ENCODE assay signal across 17 cellular contexts in genomic region chr7:87202208-87202607, GRCh38. TPM values are rescaled to one million over a fixed set of nuclear protein-coding genes. Genes with fewer than 3 reads are reported as not detected.
DNase-seq lines count a peak whose midpoint lies in the region; ATAC-seq, FAIRE-seq and TF ChIP-seq lines count a peak whose summit lies in the region.
"Had no signal": no experiment of that assay in that cellular context is flagged by ENCODE, and none has a peak within 500 bp of the region (broad histone marks: within the 10 kb centered on the region; RNA-seq: fewer than 3 reads in every experiment).

No MANE protein-coding gene starts in this region.

- peaks cover 8% of the 10 kb centered on the region for H3K36me3 ChIP-seq in CD4-positive, alpha-beta memory T cell (ENCODE audit: insufficient read depth, low read length)
- peaks cover 10 to 56% of the 10 kb centered on the region in 2 experiments for H3K36me3 ChIP-seq in mesenchymal stem cell (ENCODE audit: control insufficient read depth in 1 of 2, insufficient read depth in 2 of 2, low read depth in 1 of 2, low read length in 2 of 2)

- no peak overlapping the region for H2BK120ac ChIP-seq in mesenchymal stem cell (ENCODE audit: low read depth, low read length)

- CTCF ChIA-PET in CD4-positive, alpha-beta memory T cell (lab: Charles Lee; ENCODE audit: partially characterized antibody) = interaction anchor here (1.0 to 1.6 kb wide), 3 partner anchors 13 to 49 kb away, joined by 3 to 4 read pairs (median 4); no protein-coding TSS in a partner anchor

- peaks cover 51 to 78% of the 10 kb centered on the region in 2 donors for H3K36me3 Mint-ChIP-seq in CD4-positive, alpha-beta memory T cell
- peaks cover 85% of the 10 kb centered on the region for H3K36me3 Mint-ChIP-seq in activated naive CD8-positive, alpha-beta T cell treated with anti-CD3 and anti-CD28 coated beads, Interleukin-2, amount 10 ng/mL, durations not matched to agents 7 days and 5 days
- H3K36me3 Mint-ChIP-seq in memory B cell = peaks cover 51% of the 10 kb centered on the region

- no peak overlapping the region for H3K4me2 ChIP-seq in mesenchymal stem cell (ENCODE audit: low read length, poor library complexity, severe bottlenecking)

- H3K9me3 Mint-ChIP-seq in CD4-positive, alpha-beta memory T cell = peaks cover 3 to 32% (median 25%) of the 10 kb centered on the region in 8 donors
- H3K9me3 Mint-ChIP-seq in activated naive CD8-positive, alpha-beta T cell treated with anti-CD3 and anti-CD28 coated beads, Interleukin-2, amount 10 ng/mL, durations not matched to agents 7 days and 5 days = peaks cover 28% of the 10 kb centered on the region
- H3K9me3 Mint-ChIP-seq in memory B cell = peaks cover 8% of the 10 kb centered on the region

- H2BK15ac ChIP-seq in mesenchymal stem cell (ENCODE audit: low read depth, poor library complexity, severe bottlenecking) = no peak overlapping the region

- FAIRE-seq in GM12891 (lab: Jason Lieb, UNC) = no peak

- H3K4ac ChIP-seq in mesenchymal stem cell (ENCODE audit: low read depth in 1 of 2, low read length in 2 of 2) = no peak overlapping the region

- H3K27ac Mint-ChIP-seq in CD4-positive, alpha-beta memory T cell = peak overlapping the region in 6 of 7 donors; percentile 18 to 77 (median 58)
- peak overlapping the region; percentile 3 for H3K27ac Mint-ChIP-seq in activated naive CD8-positive, alpha-beta T cell treated with anti-CD3 and anti-CD28 coated beads, Interleukin-2, amount 10 ng/mL, durations not matched to agents 7 days and 5 days
- peak overlapping the region; percentile 72 for H3K27ac Mint-ChIP-seq in memory B cell

- no peaks in the 10 kb centered on the region for H3K27me3 ChIP-seq in CD4-positive, alpha-beta memory T cell (ENCODE audit: insufficient read depth, low read length)
- H3K27me3 ChIP-seq in mesenchymal stem cell (ENCODE audit: control insufficient read depth in 1 of 2, insufficient read depth in 1 of 2, low read length in 2 of 2) = no peaks in the 10 kb centered on the region
- H3K27me3 ChIP-seq: right atrium auricular region, upper lobe of right lung had no signal

- H3K9me3 ChIP-seq in CD4-positive, alpha-beta memory T cell (ENCODE audit: control insufficient read depth in 1 of 2, low read length in 2 of 2) = peaks cover 0 to 8% of the 10 kb centered on the region in 2 donors
- H3K9me3 ChIP-seq in mesenchymal stem cell (ENCODE audit: control insufficient read depth, low read length) = peaks cover 25% of the 10 kb centered on the region

- H3K4me3 ChIP-seq in CD4-positive, alpha-beta memory T cell (ENCODE audit: low read length in 2 of 2) = no peak overlapping the region
- H3K4me3 ChIP-seq in mesenchymal stem cell (ENCODE audit: insufficient read depth in 1 of 2, low read depth in 1 of 2, low read length in 2 of 2) = no peak overlapping the region
- H3K4me3 ChIP-seq: right atrium auricular region, upper lobe of right lung had no signal

- no peak for DNase-seq in CD4-positive, alpha-beta memory T cell
- DNase-seq in GM12891 (ENCODE audit: insufficient read length, low spot score) (no peak), memory B cell (ENCODE audit: low spot score in 2 of 2) (no peak), mesenchymal stem cell (no peak), HuH-7.5 (ENCODE audit: low spot score) (no peak)
- no peak for DNase-seq in activated naive CD8-positive, alpha-beta T cell treated with anti-CD3 and anti-CD28 coated beads, Interleukin-2, amount 10 ng/mL, durations not matched to agents 7 days and 5 days
- DNase-seq: aorta; effector CD4-positive, alpha-beta T cell; H7; NCI-H1417 treated with DMSO at 0.1 percent for 48 hours; NCI-H526; nucleus accumbens; upper lobe of right lung had no signal

- no peak overlapping the region for H2AK5ac ChIP-seq in mesenchymal stem cell (ENCODE audit: low read length, severe bottlenecking)

- no peak overlapping the region for H4K8ac ChIP-seq in mesenchymal stem cell (ENCODE audit: low read length)

- no peak overlapping the region for H2BK12ac ChIP-seq in mesenchymal stem cell (ENCODE audit: low read length in 2 of 2)

- peak; percentile 56 for TF ChIP-seq POLR2A in GM12891 (IDR thresholded peaks at IDR 0.05; ENCODE audit: low read depth, low read length)

- no peak overlapping the region for H2AFZ ChIP-seq in mesenchymal stem cell (ENCODE audit: low read depth, low read length)

- no peak overlapping the region for H3K14ac ChIP-seq in mesenchymal stem cell (ENCODE audit: low read length in 2 of 2)

- H3K4me1 Mint-ChIP-seq in CD4-positive, alpha-beta memory T cell = peaks cover 42 to 73% (median 58%) of the 10 kb centered on the region in 4 donors
- H3K4me1 Mint-ChIP-seq in activated naive CD8-positive, alpha-beta T cell treated with anti-CD3 and anti-CD28 coated beads, Interleukin-2, amount 10 ng/mL, durations not matched to agents 7 days and 5 days = peaks cover 16% of the 10 kb centered on the region
- H3K4me1 Mint-ChIP-seq in memory B cell = peaks cover 48% of the 10 kb centered on the region

- intact Hi-C loops in CD4-positive, alpha-beta memory T cell (cut with micrococcal nuclease) = no loop called here

- H3K9ac ChIP-seq in mesenchymal stem cell (ENCODE audit: low read length) = no peak overlapping the region

- H3K27ac ChIP-seq in CD4-positive, alpha-beta memory T cell (ENCODE audit: low read depth, low read length) = no peak overlapping the region
- no peak overlapping the region for H3K27ac ChIP-seq in mesenchymal stem cell (ENCODE audit: low read length, poor library complexity, severe bottlenecking)
- H3K27ac ChIP-seq: right atrium auricular region had no signal

- no peak overlapping the region for H3K18ac ChIP-seq in mesenchymal stem cell (ENCODE audit: low read depth in 1 of 2, low read length in 2 of 2)

- H3K79me1 ChIP-seq in mesenchymal stem cell (replicated peaks; ENCODE audit: low read length, poor library complexity, severe bottlenecking) = peaks cover 11% of the 10 kb centered on the region

- POLR2A ChIA-PET in CD4-positive, alpha-beta memory T cell (lab: Charles Lee; ENCODE audit: partially characterized antibody) = interaction anchor here (0.9 to 6.4 kb wide), 6 partner anchors 9 to 49 kb away, joined by 3 to 47 read pairs (median 8); partner anchors contain the start of gene TMEM243
- POLR2A ChIA-PET in activated naive CD8-positive, alpha-beta T cell treated with anti-CD3 and anti-CD28 coated beads, Interleukin-2, amount 10 ng/mL, durations not matched to agents 7 days and 5 days (lab: Charles Lee) = interaction anchor here (0.6 to 1.0 kb wide), 2 partner anchors 17 to 18 kb away, joined by 3 read pairs; partner anchors contain the start of gene TMEM243

- WGBS in mesenchymal stem cell = 100% methylated on average over 1 of the region's 1 CpG

- peaks cover 53% of the 10 kb centered on the region for H3K4me1 ChIP-seq in CD4-positive, alpha-beta memory T cell (ENCODE audit: insufficient read depth, low read length)
- H3K4me1 ChIP-seq in mesenchymal stem cell (ENCODE audit: control insufficient read depth, insufficient read depth, low read depth, low read length) = peaks cover 3% of the 10 kb centered on the region

- no peak overlapping the region for H3K23ac ChIP-seq in mesenchymal stem cell (ENCODE audit: low read length in 2 of 2)

- peak overlapping the region in 4 of 8 donors; percentile 9 to 74 (median 52) for H3K4me3 Mint-ChIP-seq in CD4-positive, alpha-beta memory T cell
- no peak overlapping the region for H3K4me3 Mint-ChIP-seq in activated naive CD8-positive, alpha-beta T cell treated with anti-CD3 and anti-CD28 coated beads, Interleukin-2, amount 10 ng/mL, durations not matched to agents 7 days and 5 days
- peak overlapping the region; percentile 8 for H3K4me3 Mint-ChIP-seq in memory B cell

- H4K91ac ChIP-seq in mesenchymal stem cell (ENCODE audit: low read length) = no peak overlapping the region

- no peaks in the 10 kb centered on the region for H3K27me3 Mint-ChIP-seq in CD4-positive, alpha-beta memory T cell
- no peaks in the 10 kb centered on the region for H3K27me3 Mint-ChIP-seq in activated naive CD8-positive, alpha-beta T cell treated with anti-CD3 and anti-CD28 coated beads, Interleukin-2, amount 10 ng/mL, durations not matched to agents 7 days and 5 days
- H3K27me3 Mint-ChIP-seq in memory B cell = no peaks in the 10 kb centered on the region

- no peak overlapping the region for H2BK5ac ChIP-seq in mesenchymal stem cell (ENCODE audit: low read depth, low read length, poor library complexity, severe bottlenecking)

- no peak for ATAC-seq in activated naive CD8-positive, alpha-beta T cell treated with anti-CD3 and anti-CD28 coated beads, Interleukin-2, amount 10 ng/mL, durations not matched to agents 7 days and 5 days (ENCODE audit: low read depth)
- ATAC-seq in memory B cell (ENCODE audit: low read depth) (no peak), GM18511 (IDR thresholded peaks at IDR 0.05; ENCODE audit: unreplicated experiment) (no peak), HG02610 (IDR thresholded peaks at IDR 0.05; ENCODE audit: unreplicated experiment) (no peak)
- ATAC-seq: Right ventricle myocardium inferior, upper lobe of right lung had no signal

TF ChIP-seq in GM12891, 5 proteins besides CTCF, POLR2A, EP300 and RAD21:
- TF ChIP-seq PAX5 (IDR thresholded peaks at IDR 0.05; ENCODE audit: insufficient read depth, low read length, severe bottlenecking) (no peak), SPI1 (IDR thresholded peaks at IDR 0.05; ENCODE audit: low read depth, low read length) (no peak), POLR2AphosphoS5 (IDR thresholded peaks at IDR 0.05; ENCODE audit: low read depth, low read length) (peak; percentile 64), POU2F2 (IDR thresholded peaks at IDR 0.05; ENCODE audit: low read depth, low read length) (no peak), TAF1 (IDR thresholded peaks at IDR 0.05; ENCODE audit: low read depth, low read length) (no peak)

RNA-seq across cellular contexts. Expression of gene TMEM243, which starts 17.3 kb away (rescaled TPM):
- total RNA-seq in CD4-positive, alpha-beta memory T cell = 100 to 1,000 TPM; 103 to 105 TPM
- 10 to 100 TPM; 81.3 to 90.4 TPM for polyA plus RNA-seq in CD4-positive, alpha-beta memory T cell
- 90.1 TPM for polyA plus RNA-seq in GM12891 (2012; ENCODE audit: low read depth, missing spikeins)
- total RNA-seq in activated naive CD8-positive, alpha-beta T cell treated with anti-CD3 and anti-CD28 coated beads, Interleukin-2, amount 10 ng/mL, durations not matched to agents 7 days and 5 days = 10 to 100 TPM; 56.1 to 59.5 TPM
- 32.0 TPM for polyA plus RNA-seq in mesenchymal stem cell (2013, experiment 1 of 2)
- polyA plus RNA-seq in mesenchymal stem cell (2013, experiment 2 of 2) = 34.5 TPM

RNA-seq across cellular contexts. Expression of gene DMTF1, which starts 50.0 kb away (rescaled TPM):
- 100 to 1,000 TPM; 173 to 183 TPM for total RNA-seq in CD4-positive, alpha-beta memory T cell
- 10 to 100 TPM; 13.2 to 28.5 TPM for polyA plus RNA-seq in CD4-positive, alpha-beta memory T cell
- polyA plus RNA-seq in GM12891 (2012; ENCODE audit: low read depth, missing spikeins) = 53.0 TPM
- total RNA-seq in activated naive CD8-positive, alpha-beta T cell treated with anti-CD3 and anti-CD28 coated beads, Interleukin-2, amount 10 ng/mL, durations not matched to agents 7 days and 5 days = 100 to 1,000 TPM; 131 to 137 TPM
- polyA plus RNA-seq in mesenchymal stem cell (2013, experiment 1 of 2) = 36.8 TPM
- 34.2 TPM for polyA plus RNA-seq in mesenchymal stem cell (2013, experiment 2 of 2)

Comparison
In these comparisons a context has a peak if more than half of its experiments do, and no peak if none do; other contexts are left out.
1. H3K27ac Mint-ChIP-seq: peak in every context shown above with its lines; median percentile 72 in memory B cell; 58 in CD4-positive, alpha-beta memory T cell; 3 in activated naive CD8-positive, alpha-beta T cell treated with anti-CD3 and anti-CD28 coated beads, Interleukin-2, amount 10 ng/mL, durations not matched to agents 7 days and 5 days.